ENCODE assay signal across 1 cellular context in the genomic region with DNA sequence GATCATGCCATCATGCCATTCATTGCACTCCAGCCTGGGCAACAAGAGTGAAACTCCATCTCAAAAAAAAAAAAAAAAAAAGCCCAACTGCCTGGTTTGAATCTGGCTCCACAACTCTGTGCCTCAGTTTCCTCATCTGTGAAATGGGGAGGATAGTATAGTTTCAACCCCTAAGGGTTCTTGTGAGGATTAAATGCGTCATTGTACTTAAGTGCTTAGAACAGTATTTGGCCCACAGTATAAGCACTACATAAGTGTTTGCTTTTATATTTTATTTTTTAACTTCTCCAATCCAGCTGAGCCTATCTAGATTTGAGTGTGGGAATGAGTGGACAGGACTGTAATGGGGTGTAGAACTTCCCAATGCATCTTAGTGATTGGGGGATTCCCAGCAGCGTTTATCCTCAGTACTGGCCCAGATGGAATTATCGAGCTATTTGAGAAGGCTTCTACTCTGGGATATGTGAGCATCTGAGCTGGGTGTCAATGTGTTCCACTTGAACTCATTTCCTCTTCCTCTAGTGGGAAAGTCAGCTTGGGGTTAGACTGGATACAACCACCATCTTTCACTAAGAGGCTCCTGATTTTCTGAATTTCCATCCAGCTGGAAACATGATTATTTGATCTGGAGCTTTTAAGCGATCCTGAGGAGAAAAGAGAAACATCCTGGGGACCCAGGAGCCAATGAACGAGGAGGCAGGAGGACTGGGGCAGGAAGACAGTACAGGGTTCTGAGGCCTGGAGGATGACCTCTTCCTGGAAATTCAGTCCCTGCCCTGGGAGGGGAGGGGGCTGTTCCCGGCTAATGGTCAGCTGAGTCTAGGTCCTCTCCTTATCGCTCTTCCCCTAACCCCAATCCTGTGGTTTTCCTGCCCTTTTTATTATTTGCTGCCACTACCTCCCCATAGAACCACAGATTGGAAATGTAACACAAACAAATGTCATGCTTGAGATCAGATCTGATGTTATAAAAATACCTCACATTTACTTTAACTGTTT.
TF ChIP-seq lines count a peak whose summit lies in the region.

No MANE protein-coding gene starts in this region.

TF ChIP-seq in GM23338, 12 proteins besides CTCF, POLR2A, EP300 and RAD21 (continued from another document):
- TF ChIP-seq, protein P1, sequence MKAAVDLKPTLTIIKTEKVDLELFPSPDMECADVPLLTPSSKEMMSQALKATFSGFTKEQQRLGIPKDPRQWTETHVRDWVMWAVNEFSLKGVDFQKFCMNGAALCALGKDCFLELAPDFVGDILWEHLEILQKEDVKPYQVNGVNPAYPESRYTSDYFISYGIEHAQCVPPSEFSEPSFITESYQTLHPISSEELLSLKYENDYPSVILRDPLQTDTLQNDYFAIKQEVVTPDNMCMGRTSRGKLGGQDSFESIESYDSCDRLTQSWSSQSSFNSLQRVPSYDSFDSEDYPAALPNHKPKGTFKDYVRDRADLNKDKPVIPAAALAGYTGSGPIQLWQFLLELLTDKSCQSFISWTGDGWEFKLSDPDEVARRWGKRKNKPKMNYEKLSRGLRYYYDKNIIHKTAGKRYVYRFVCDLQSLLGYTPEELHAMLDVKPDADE (IDR thresholded peaks at IDR 0.05): no peak
- TF ChIP-seq JUNB (IDR thresholded peaks at IDR 0.05; ENCODE audit: unreplicated experiment) (no peak), EZH2phosphoT487 (IDR thresholded peaks at IDR 0.05; ENCODE audit: unreplicated experiment) (no peak), ZNF331 (CRISPR knock-in tag; IDR thresholded peaks at IDR 0.05; ENCODE audit: low read depth) (no peak)
- TF ChIP-seq, protein P2, sequence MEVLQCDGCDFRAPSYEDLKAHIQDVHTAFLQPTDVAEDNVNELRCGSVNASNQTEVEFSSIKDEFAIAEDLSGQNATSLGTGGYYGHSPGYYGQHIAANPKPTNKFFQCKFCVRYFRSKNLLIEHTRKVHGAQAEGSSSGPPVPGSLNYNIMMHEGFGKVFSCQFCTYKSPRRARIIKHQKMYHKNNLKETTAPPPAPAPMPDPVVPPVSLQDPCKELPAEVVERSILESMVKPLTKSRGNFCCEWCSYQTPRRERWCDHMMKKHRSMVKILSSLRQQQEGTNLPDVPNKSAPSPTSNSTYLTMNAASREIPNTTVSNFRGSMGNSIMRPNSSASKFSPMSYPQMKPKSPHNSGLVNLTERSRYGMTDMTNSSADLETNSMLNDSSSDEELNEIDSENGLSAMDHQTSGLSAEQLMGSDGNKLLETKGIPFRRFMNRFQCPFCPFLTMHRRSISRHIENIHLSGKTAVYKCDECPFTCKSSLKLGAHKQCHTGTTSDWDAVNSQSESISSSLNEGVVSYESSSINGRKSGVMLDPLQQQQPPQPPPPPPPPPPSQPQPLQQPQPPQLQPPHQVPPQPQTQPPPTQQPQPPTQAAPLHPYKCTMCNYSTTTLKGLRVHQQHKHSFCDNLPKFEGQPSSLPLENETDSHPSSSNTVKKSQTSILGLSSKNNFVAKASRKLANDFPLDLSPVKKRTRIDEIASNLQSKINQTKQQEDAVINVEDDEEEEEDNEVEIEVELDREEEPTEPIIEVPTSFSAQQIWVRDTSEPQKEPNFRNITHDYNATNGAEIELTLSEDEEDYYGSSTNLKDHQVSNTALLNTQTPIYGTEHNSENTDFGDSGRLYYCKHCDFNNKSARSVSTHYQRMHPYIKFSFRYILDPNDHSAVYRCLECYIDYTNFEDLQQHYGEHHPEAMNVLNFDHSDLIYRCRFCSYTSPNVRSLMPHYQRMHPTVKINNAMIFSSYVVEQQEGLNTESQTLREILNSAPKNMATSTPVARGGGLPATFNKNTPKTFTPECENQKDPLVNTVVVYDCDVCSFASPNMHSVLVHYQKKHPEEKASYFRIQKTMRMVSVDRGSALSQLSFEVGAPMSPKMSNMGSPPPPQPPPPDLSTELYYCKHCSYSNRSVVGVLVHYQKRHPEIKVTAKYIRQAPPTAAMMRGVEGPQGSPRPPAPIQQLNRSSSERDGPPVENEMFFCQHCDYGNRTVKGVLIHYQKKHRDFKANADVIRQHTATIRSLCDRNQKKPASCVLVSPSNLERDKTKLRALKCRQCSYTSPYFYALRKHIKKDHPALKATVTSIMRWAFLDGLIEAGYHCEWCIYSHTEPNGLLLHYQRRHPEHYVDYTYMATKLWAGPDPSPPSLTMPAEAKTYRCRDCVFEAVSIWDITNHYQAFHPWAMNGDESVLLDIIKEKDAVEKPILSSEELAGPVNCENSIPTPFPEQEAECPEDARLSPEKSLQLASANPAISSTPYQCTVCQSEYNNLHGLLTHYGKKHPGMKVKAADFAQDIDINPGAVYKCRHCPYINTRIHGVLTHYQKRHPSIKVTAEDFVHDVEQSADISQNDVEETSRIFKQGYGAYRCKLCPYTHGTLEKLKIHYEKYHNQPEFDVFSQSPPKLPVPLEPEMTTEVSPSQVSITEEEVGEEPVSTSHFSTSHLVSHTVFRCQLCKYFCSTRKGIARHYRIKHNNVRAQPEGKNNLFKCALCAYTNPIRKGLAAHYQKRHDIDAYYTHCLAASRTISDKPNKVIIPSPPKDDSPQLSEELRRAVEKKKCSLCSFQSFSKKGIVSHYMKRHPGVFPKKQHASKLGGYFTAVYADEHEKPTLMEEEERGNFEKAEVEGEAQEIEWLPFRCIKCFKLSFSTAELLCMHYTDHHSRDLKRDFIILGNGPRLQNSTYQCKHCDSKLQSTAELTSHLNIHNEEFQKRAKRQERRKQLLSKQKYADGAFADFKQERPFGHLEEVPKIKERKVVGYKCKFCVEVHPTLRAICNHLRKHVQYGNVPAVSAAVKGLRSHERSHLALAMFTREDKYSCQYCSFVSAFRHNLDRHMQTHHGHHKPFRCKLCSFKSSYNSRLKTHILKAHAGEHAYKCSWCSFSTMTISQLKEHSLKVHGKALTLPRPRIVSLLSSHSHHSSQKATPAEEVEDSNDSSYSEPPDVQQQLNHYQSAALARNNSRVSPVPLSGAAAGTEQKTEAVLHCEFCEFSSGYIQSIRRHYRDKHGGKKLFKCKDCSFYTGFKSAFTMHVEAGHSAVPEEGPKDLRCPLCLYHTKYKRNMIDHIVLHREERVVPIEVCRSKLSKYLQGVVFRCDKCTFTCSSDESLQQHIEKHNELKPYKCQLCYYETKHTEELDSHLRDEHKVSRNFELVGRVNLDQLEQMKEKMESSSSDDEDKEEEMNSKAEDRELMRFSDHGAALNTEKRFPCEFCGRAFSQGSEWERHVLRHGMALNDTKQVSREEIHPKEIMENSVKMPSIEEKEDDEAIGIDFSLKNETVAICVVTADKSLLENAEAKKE (CRISPR knock-in tag; IDR thresholded peaks at IDR 0.05): no peak
TF ChIP-seq in GM23338: peak in this region for 0.
